Comparison of ENCODE assay signal across 8 cellular contexts in genomic region chr20:53319200-53319599, GRCh38.
"Had no signal": no experiment of that assay in that cellular context is flagged by ENCODE, and none has a peak within 500 bp of the region (broad histone marks: within the 10 kb centered on the region; RNA-seq: fewer than 3 reads in every experiment).

No MANE protein-coding gene starts in this region.

- FAIRE-seq: G401.6, GM12878, GM12891, GM12892, GM18507, GM19239 had no signal

- DNase-seq: GDM1, GF-D8 had no signal

- H3K4me3 ChIP-seq: GM12878 had no signal

- ATAC-seq: GM12878 had no signal
